ENCODE assay signal across 8 cellular contexts in genomic region chr7:105268056-105268455, GRCh38.
DNase-seq lines count a peak whose midpoint lies in the region; ATAC-seq, FAIRE-seq and TF ChIP-seq lines count a peak whose summit lies in the region.

No MANE protein-coding gene starts in this region.

- TF ChIP-seq EP300 in K562 (IDR thresholded peaks at IDR 0.05; ENCODE audit: low read length), result no peak

- H2AFZ ChIP-seq in K562 (ENCODE audit: low read depth, low read length), result no peak overlapping the region
- no peak overlapping the region for H2AFZ ChIP-seq in mesenchymal stem cell (ENCODE audit: low read depth, low read length)

- TF ChIP-seq CTCF in K562 (IDR thresholded peaks at IDR 0.05 in 2 of 3, conservative IDR thresholded peaks at IDR 0.05 in 1 of 3; ENCODE audit: insufficient read depth in 2 of 3, low read depth in 1 of 3, low read length in 3 of 3) (no peak), GM10248 (IDR thresholded peaks at IDR 0.05; ENCODE audit: control extremely low read depth, extremely low read depth, low read depth, missing control alignments) (no peak)

- no peaks in the 10 kb centered on the region for H3K27me3 ChIP-seq in K562 (ENCODE audit: control insufficient read depth in 2 of 2, insufficient read depth in 2 of 2, low read length in 2 of 2)
- no peaks in the 10 kb centered on the region for H3K27me3 ChIP-seq in mesenchymal stem cell (ENCODE audit: control insufficient read depth in 1 of 2, insufficient read depth in 1 of 2, low read length in 2 of 2)

- 52% methylated on average over 1 of the region's 1 CpG for WGBS in K562 (ENCODE audit: insufficient coverage, low coverage, missing lambda C conversion rate)
- WGBS in mesenchymal stem cell, result 24% methylated on average over 1 of the region's 1 CpG

- FAIRE-seq in K562 (lab: Jason Lieb, UNC) (no peak), urothelium cell line (lab: Jason Lieb, UNC) (no peak)

- H2AK5ac ChIP-seq in mesenchymal stem cell (ENCODE audit: low read length, severe bottlenecking), result no peak overlapping the region

- H4K20me1 ChIP-seq in K562 (replicated peaks; ENCODE audit: control insufficient read depth, insufficient read depth, low read length), result peaks cover 13% of the 10 kb centered on the region; the same call in 1 of the 2 replicates

- no peak overlapping the region for H2BK5ac ChIP-seq in mesenchymal stem cell (ENCODE audit: low read depth, low read length, poor library complexity, severe bottlenecking)

- intact Hi-C loops in K562 (cut with micrococcal nuclease), result loop anchor here (10.0 kb wide), 1 partner anchor 327 kb away; no protein-coding TSS in a partner anchor

- no peak overlapping the region for H3K14ac ChIP-seq in mesenchymal stem cell (ENCODE audit: low read length in 2 of 2)

- H3K23ac ChIP-seq in mesenchymal stem cell (ENCODE audit: low read length in 2 of 2), result no peak overlapping the region

- H3K18ac ChIP-seq in mesenchymal stem cell (ENCODE audit: low read depth in 1 of 2, low read length in 2 of 2), result no peak overlapping the region

- H3K9ac ChIP-seq in K562 (ENCODE audit: insufficient read depth in 1 of 2, low read depth in 2 of 2, low read length in 2 of 2) (no peak overlapping the region), mesenchymal stem cell (ENCODE audit: low read length) (peak overlapping the region; percentile 94)

- H2BK15ac ChIP-seq in mesenchymal stem cell (ENCODE audit: low read depth, poor library complexity, severe bottlenecking), result no peak overlapping the region

- H3K9me3 ChIP-seq in K562 (replicated peaks; ENCODE audit: control insufficient read depth, insufficient read depth, low read depth, low read length), result no peaks in the 10 kb centered on the region
- no peaks in the 10 kb centered on the region for H3K9me3 ChIP-seq in mesenchymal stem cell (ENCODE audit: control insufficient read depth, low read length)

- H2BK120ac ChIP-seq in mesenchymal stem cell (ENCODE audit: low read depth, low read length), result no peak overlapping the region

- H3K36me3 ChIP-seq in K562 (ENCODE audit: control insufficient read depth, insufficient read depth, low read length) (no peaks in the 10 kb centered on the region), mesenchymal stem cell (ENCODE audit: control insufficient read depth in 1 of 2, insufficient read depth in 2 of 2, low read depth in 1 of 2, low read length in 2 of 2) (no peaks in the 10 kb centered on the region)

- DNase-seq in Jurkat, Clone E6-1 (ENCODE audit: low read depth, low spot score), result no peak
- DNase-seq in K562 (ENCODE audit: extremely low read depth in 1 of 4, low spot score in 3 of 4) (peak in 1 of 4 experiments; percentile 30), mesenchymal stem cell (peak; percentile 77), urothelium cell line (ENCODE audit: low spot score) (peak; percentile 31), GM10248 (ENCODE audit: extremely low spot score) (no peak), NCI-H345 treated with DMSO at 0.1 percent for 48 hours (lab: John Stamatoyannopoulos, UW; ENCODE audit: unreplicated experiment) (no peak)

- H3K4me1 ChIP-seq in K562 (replicated peaks in 1 of 2; ENCODE audit: control insufficient read depth in 2 of 2, insufficient read depth in 2 of 2, low read length in 2 of 2), result peaks cover 3 to 14% of the 10 kb centered on the region in 2 experiments; a peak in 4 of 5 replicates
- H3K4me1 ChIP-seq in mesenchymal stem cell (ENCODE audit: control insufficient read depth, insufficient read depth, low read depth, low read length), result peaks cover 2% of the 10 kb centered on the region

- peaks cover 8% of the 10 kb centered on the region for H3K79me1 ChIP-seq in mesenchymal stem cell (replicated peaks; ENCODE audit: low read length, poor library complexity, severe bottlenecking)

- H3K4ac ChIP-seq in mesenchymal stem cell (ENCODE audit: low read depth in 1 of 2, low read length in 2 of 2), result no peak overlapping the region

- H3K9me1 ChIP-seq in K562 (ENCODE audit: control insufficient read depth, insufficient read depth, low read length), result no peaks in the 10 kb centered on the region

- ATAC-seq in GM18909 (IDR thresholded peaks at IDR 0.05; ENCODE audit: poor library complexity, unreplicated experiment) (peak; percentile 52), K562 (0 out of 3 replicates have a peak, but pooled peaks have one; percentile 41), GM21619 (IDR thresholded peaks at IDR 0.05; ENCODE audit: unreplicated experiment) (no peak)

- H2BK12ac ChIP-seq in mesenchymal stem cell (ENCODE audit: low read length in 2 of 2), result no peak overlapping the region

- peak overlapping the region; percentile 60 for H3K4me3 ChIP-seq in Jurkat, Clone E6-1 (ENCODE audit: low read length)
- H3K4me3 ChIP-seq in K562 (no peak overlapping the region), mesenchymal stem cell (ENCODE audit: insufficient read depth in 1 of 2, low read depth in 1 of 2, low read length in 2 of 2) (peak overlapping the region in 1 of 2 experiments; percentile 83)

- no peak for TF ChIP-seq RAD21 in K562 (CRISPR knock-in tag; conservative IDR thresholded peaks at IDR 0.05 in 1 of 2, IDR thresholded peaks at IDR 0.05 in 1 of 2)

- no peak overlapping the region for H4K91ac ChIP-seq in mesenchymal stem cell (ENCODE audit: low read length)

- no peak for TF ChIP-seq POLR2A in K562 (conservative IDR thresholded peaks at IDR 0.05)

- peaks cover 26% of the 10 kb centered on the region for H3K79me2 ChIP-seq in K562 (ENCODE audit: control insufficient read depth, insufficient read depth, low read length)

- H3K27ac ChIP-seq in K562 (ENCODE audit: extremely low read depth, low read depth, low read length), result no peak overlapping the region; the same call in 2 of the 3 replicates
- H3K27ac ChIP-seq in mesenchymal stem cell (ENCODE audit: low read length, poor library complexity, severe bottlenecking), result no peak overlapping the region

- POLR2A ChIA-PET in K562 (lab: Yijun Ruan, JAX), result interaction anchor here (1.0 to 4.0 kb wide), 6 partner anchors 11 to 36 kb away, joined by 3 to 20 read pairs (median 6); no protein-coding TSS in a partner anchor
- POLR2A ChIA-PET in GM10248 (lab: Yijun Ruan, JAX), result no interaction called here

- in situ Hi-C loops in K562 (cut with MboI), result no loop called here

- CTCF ChIA-PET in K562 (lab: Yijun Ruan, JAX; ENCODE audit: low intra/inter-chr PET ratio), result no interaction called here
- CTCF ChIA-PET in GM10248 (lab: Yijun Ruan, JAX), result interaction anchor here (1.0 to 1.3 kb wide), 4 partner anchors 17 to 67 kb away, joined by 3 to 4 read pairs (median 4); no protein-coding TSS in a partner anchor

- H3K4me2 ChIP-seq in K562 (ENCODE audit: insufficient read depth, low read length) (no peak overlapping the region), mesenchymal stem cell (ENCODE audit: low read length, poor library complexity, severe bottlenecking) (no peak overlapping the region)

- no TSS peak for BruUV-seq in K562 (replicated peaks; lab: Mats Ljungman, UMichigan)

- no peak overlapping the region for H4K8ac ChIP-seq in mesenchymal stem cell (ENCODE audit: low read length)

TF ChIP-seq in K562, 482 proteins besides CTCF, POLR2A, EP300 and RAD21:
- TF ChIP-seq NFE2 (IDR thresholded peaks at IDR 0.05; ENCODE audit: low read depth) (0 out of 2 replicates have a peak, but pooled peaks have one; percentile 24), MEIS2 (IDR thresholded peaks at IDR 0.05; ENCODE audit: partially characterized antibody) (peak; percentile 7), ESRRA (IDR thresholded peaks at IDR 0.05; ENCODE audit: borderline replicate concordance, low read depth) (no peak)

Comparison
In these comparisons a context has a peak if more than half of its experiments do, and no peak if none do; other contexts are left out.
1. DNase-seq: peak in mesenchymal stem cell (single experiment) and urothelium cell line (single experiment); none in Jurkat, Clone E6-1 (single experiment), GM10248 (single experiment) and NCI-H345 treated with DMSO at 0.1 percent for 48 hours (single experiment).